In genomic region chr17:64250211-64250835, GRCh38 we compare ENCODE assay signal across 23 cellular contexts. TPM values are rescaled to one million over a fixed set of nuclear protein-coding genes. Genes with fewer than 3 reads are reported as not detected.
DNase-seq lines count a peak whose midpoint lies in the region; ATAC-seq and TF ChIP-seq lines count a peak whose summit lies in the region.
"Had no signal": no experiment of that assay in that cellular context is flagged by ENCODE, and none has a peak within 500 bp of the region (broad histone marks: within the 10 kb centered on the region; RNA-seq: fewer than 3 reads in every experiment).

No MANE protein-coding gene starts in this region.

- POLR2A ChIA-PET in activated CD8-positive, alpha-beta T cell treated with anti-CD3 and anti-CD28 coated beads, Interleukin-2, amount 10 ng/mL, durations not matched to agents 7 days and 5 days (lab: Charles Lee), result no interaction called here

- TF ChIP-seq CTCF in epithelial cell of esophagus (IDR thresholded peaks at IDR 0.05; ENCODE audit: insufficient read depth, low read depth, low read length, missing control alignments) (no peak), progenitor cell of endocrine pancreas (IDR thresholded peaks at IDR 0.05; ENCODE audit: unreplicated experiment) (no peak)

- peaks cover 42% of the 10 kb centered on the region for H3K4me1 Mint-ChIP-seq in progenitor cell of endocrine pancreas (ENCODE audit: low read depth)
- peaks cover 5% of the 10 kb centered on the region for H3K4me1 Mint-ChIP-seq in activated T-helper 17 cell treated with anti-CD3 and anti-CD28 coated beads, Interleukin-2, amount 50 U/mL, for 72 hours
- no peaks in the 10 kb centered on the region for H3K4me1 Mint-ChIP-seq in activated CD8-positive, alpha-beta T cell treated with anti-CD3 and anti-CD28 coated beads, Interleukin-2, amount 10 ng/mL, durations not matched to agents 7 days and 5 days (ENCODE audit: low read depth)
- H3K4me1 Mint-ChIP-seq: activated CD8-positive, alpha-beta memory T cell treated with anti-CD3 and anti-CD28 coated beads, Interleukin-2, amount 10 ng/mL, durations not matched to agents 7 days and 5 days had no signal

- H3K9me3 Mint-ChIP-seq in progenitor cell of endocrine pancreas (ENCODE audit: low read depth), result no peaks in the 10 kb centered on the region
- H3K9me3 Mint-ChIP-seq in activated T-helper 17 cell treated with anti-CD3 and anti-CD28 coated beads, Interleukin-2, amount 50 U/mL, for 72 hours, result no peaks in the 10 kb centered on the region
- H3K9me3 Mint-ChIP-seq in activated CD8-positive, alpha-beta T cell treated with anti-CD3 and anti-CD28 coated beads, Interleukin-2, amount 10 ng/mL, durations not matched to agents 7 days and 5 days (ENCODE audit: insufficient read depth), result no peaks in the 10 kb centered on the region
- H3K9me3 Mint-ChIP-seq: activated T-helper 2 cell treated with anti-CD3 and anti-CD28 coated beads, Interferon-gamma antibody, Interleukin-2, Interleukin-4, amounts not matched to agents 10 μg/mL and 5 μg/mL and 100 μg/mL, durations not matched to agents 14 hours and 24 hours and 36 hours; brain; CD8-positive, alpha-beta T cell; memory B cell; stimulated activated memory B cell treated with anti-CD40 and anti-IgM and Interleukin-4, amounts not matched to agents 10 μg/mL and 1 μg/mL and 100 μg/mL, for 72 hours had no signal

- ATAC-seq in activated T-helper 17 cell treated with anti-CD3 and anti-CD28 coated beads, Interleukin-2, amount 50 U/mL, for 72 hours (replicated peaks), result no peak
- ATAC-seq in HG02623 (IDR thresholded peaks at IDR 0.05; ENCODE audit: unreplicated experiment), result no peak
- no peak for ATAC-seq in activated CD8-positive, alpha-beta T cell treated with anti-CD3 and anti-CD28 coated beads, Interleukin-2, amount 10 ng/mL, durations not matched to agents 7 days and 5 days
- ATAC-seq in GM18511 (IDR thresholded peaks at IDR 0.05; ENCODE audit: unreplicated experiment), result no peak
- ATAC-seq: activated CD8-positive, alpha-beta memory T cell treated with anti-CD3 and anti-CD28 coated beads, Interleukin-2, amount 10 ng/mL, durations not matched to agents 7 days and 5 days; CD8-positive, alpha-beta T cell; stimulated activated memory B cell treated with anti-CD40 and anti-IgM and Interleukin-4, amounts not matched to agents 10 μg/mL and 1 μg/mL and 100 μg/mL, for 72 hours had no signal

- CTCF ChIA-PET in activated CD8-positive, alpha-beta T cell treated with anti-CD3 and anti-CD28 coated beads, Interleukin-2, amount 10 ng/mL, durations not matched to agents 7 days and 5 days (lab: Charles Lee), result interaction anchor here (0.8 kb wide), 1 partner anchor 116 kb away, joined by 3 read pairs; no protein-coding TSS in a partner anchor

- H3K4me3 ChIP-seq in epithelial cell of esophagus (ENCODE audit: low read length), result no peak overlapping the region
- H3K4me3 ChIP-seq: tibial artery had no signal

- H3K27me3 Mint-ChIP-seq in progenitor cell of endocrine pancreas, result no peaks in the 10 kb centered on the region
- H3K27me3 Mint-ChIP-seq in activated T-helper 17 cell treated with anti-CD3 and anti-CD28 coated beads, Interleukin-2, amount 50 U/mL, for 72 hours, result no peaks in the 10 kb centered on the region
- no peaks in the 10 kb centered on the region for H3K27me3 Mint-ChIP-seq in activated CD8-positive, alpha-beta T cell treated with anti-CD3 and anti-CD28 coated beads, Interleukin-2, amount 10 ng/mL, durations not matched to agents 7 days and 5 days (ENCODE audit: low read depth)
- H3K27me3 Mint-ChIP-seq: activated CD8-positive, alpha-beta memory T cell treated with anti-CD3 and anti-CD28 coated beads, Interleukin-2, amount 10 ng/mL, durations not matched to agents 7 days and 5 days; brain; memory B cell; stimulated activated memory B cell treated with anti-CD40 and anti-IgM and Interleukin-4, amounts not matched to agents 10 μg/mL and 1 μg/mL and 100 μg/mL, for 72 hours had no signal

- H3K4me3 Mint-ChIP-seq in progenitor cell of endocrine pancreas (ENCODE audit: low read depth), result no peak overlapping the region
- H3K4me3 Mint-ChIP-seq in activated T-helper 17 cell treated with anti-CD3 and anti-CD28 coated beads, Interleukin-2, amount 50 U/mL, for 72 hours, result no peak overlapping the region
- H3K4me3 Mint-ChIP-seq in activated CD8-positive, alpha-beta T cell treated with anti-CD3 and anti-CD28 coated beads, Interleukin-2, amount 10 ng/mL, durations not matched to agents 7 days and 5 days, result no peak overlapping the region
- H3K4me3 Mint-ChIP-seq: activated CD8-positive, alpha-beta memory T cell treated with anti-CD3 and anti-CD28 coated beads, Interleukin-2, amount 10 ng/mL, durations not matched to agents 7 days and 5 days; brain; CD8-positive, alpha-beta T cell; memory B cell; stimulated activated memory B cell treated with anti-CD40 and anti-IgM and Interleukin-4, amounts not matched to agents 10 μg/mL and 1 μg/mL and 100 μg/mL, for 72 hours had no signal

- DNase-seq in NCI-H187 (lab: John Stamatoyannopoulos, UW) (peak; percentile 19 to 65), NCI-H774 (lab: John Stamatoyannopoulos, UW) (peak; percentile 41), epithelial cell of esophagus (ENCODE audit: low read depth) (peak; percentile 75), progenitor cell of endocrine pancreas (ENCODE audit: low spot score, unreplicated experiment) (no peak)
- no peak for DNase-seq in activated CD8-positive, alpha-beta T cell treated with anti-CD3 and anti-CD28 coated beads, Interleukin-2, amount 10 ng/mL, durations not matched to agents 7 days and 5 days
- DNase-seq: activated CD4-positive, alpha-beta T cell treated with anti-CD3 and anti-CD28 coated beads for 4 hours; activated CD8-positive, alpha-beta memory T cell treated with anti-CD3 and anti-CD28 coated beads, Interleukin-2, amount 10 ng/mL, durations not matched to agents 7 days and 5 days; CD8-positive, alpha-beta T cell; DND-41; GOT3; hypothalamus; kidney; NCI-H1930; NCI-H526 treated with DMSO at 0.1 percent for 48 hours; SIG-M5; tibial artery had no signal

- peak overlapping the region; percentile 63 for H3K27ac Mint-ChIP-seq in progenitor cell of endocrine pancreas
- no peak overlapping the region for H3K27ac Mint-ChIP-seq in activated T-helper 17 cell treated with anti-CD3 and anti-CD28 coated beads, Interleukin-2, amount 50 U/mL, for 72 hours
- H3K27ac Mint-ChIP-seq in activated CD8-positive, alpha-beta T cell treated with anti-CD3 and anti-CD28 coated beads, Interleukin-2, amount 10 ng/mL, durations not matched to agents 7 days and 5 days, result no peak overlapping the region
- H3K27ac Mint-ChIP-seq: activated CD8-positive, alpha-beta memory T cell treated with anti-CD3 and anti-CD28 coated beads, Interleukin-2, amount 10 ng/mL, durations not matched to agents 7 days and 5 days; activated T-helper 2 cell treated with anti-CD3 and anti-CD28 coated beads, Interferon-gamma antibody, Interleukin-2, Interleukin-4, amounts not matched to agents 10 μg/mL and 5 μg/mL and 100 μg/mL, durations not matched to agents 14 hours and 24 hours and 36 hours; CD8-positive, alpha-beta T cell; memory B cell; stimulated activated memory B cell treated with anti-CD40 and anti-IgM and Interleukin-4, amounts not matched to agents 10 μg/mL and 1 μg/mL and 100 μg/mL, for 72 hours had no signal

- no peaks in the 10 kb centered on the region for H3K36me3 Mint-ChIP-seq in progenitor cell of endocrine pancreas (ENCODE audit: insufficient read depth)
- H3K36me3 Mint-ChIP-seq in activated T-helper 17 cell treated with anti-CD3 and anti-CD28 coated beads, Interleukin-2, amount 50 U/mL, for 72 hours (ENCODE audit: low read depth), result no peaks in the 10 kb centered on the region
- no peaks in the 10 kb centered on the region for H3K36me3 Mint-ChIP-seq in activated CD8-positive, alpha-beta T cell treated with anti-CD3 and anti-CD28 coated beads, Interleukin-2, amount 10 ng/mL, durations not matched to agents 7 days and 5 days (ENCODE audit: low read depth)
- H3K36me3 Mint-ChIP-seq: activated CD8-positive, alpha-beta memory T cell treated with anti-CD3 and anti-CD28 coated beads, Interleukin-2, amount 10 ng/mL, durations not matched to agents 7 days and 5 days; brain; CD8-positive, alpha-beta T cell had no signal

RNA-seq across cellular contexts. Expression of gene TEX2, which starts 12.7 kb away (rescaled TPM):
- total RNA-seq in progenitor cell of endocrine pancreas, result 30.2 and 31.5 TPM in 2 replicates
- 10 to 100 TPM in 1 of 2 donors, 1 to 10 TPM in 1; 9.4 to 14.9 TPM for total RNA-seq in activated T-helper 17 cell treated with anti-CD3 and anti-CD28 coated beads, Interleukin-2, amount 50 U/mL, for 72 hours
- 10 to 100 TPM; 16.1 to 16.2 TPM for total RNA-seq in activated CD8-positive, alpha-beta T cell treated with anti-CD3 and anti-CD28 coated beads, Interleukin-2, amount 10 ng/mL, durations not matched to agents 7 days and 5 days

Comparison
In these comparisons a context has a peak if more than half of its experiments do, and no peak if none do; other contexts are left out.
1. DNase-seq: peak in NCI-H187 (2 of 2), NCI-H774 (single experiment) and epithelial cell of esophagus (single experiment); none in progenitor cell of endocrine pancreas (single experiment) and activated CD8-positive, alpha-beta T cell treated with anti-CD3 and anti-CD28 coated beads, Interleukin-2, amount 10 ng/mL, durations not matched to agents 7 days and 5 days (single experiment).